ENCODE assay signal across 27 cellular contexts in genomic region chr1:109131059-109131458, GRCh38. TPM values are rescaled to one million over a fixed set of nuclear protein-coding genes. Genes with fewer than 3 reads are reported as not detected.
"Had no signal": no experiment of that assay in that cellular context is flagged by ENCODE, and none has a peak within 500 bp of the region (broad histone marks: within the 10 kb centered on the region; RNA-seq: fewer than 3 reads in every experiment).

No MANE protein-coding gene starts in this region.

- H3K4me1 ChIP-seq: SJCRH30 had no signal

- H3K27ac Mint-ChIP-seq: activated CD4-positive, alpha-beta T cell treated with anti-CD3 and anti-CD28 coated beads, Interleukin-2, amount 10 ng/mL, durations not matched to agents 7 days and 5 days; activated T-cell treated with anti-CD3 and anti-CD28 coated beads, Interleukin-2, amount 50 U/mL, for 24 hours; activated T-helper 1 cell treated with anti-CD3 and anti-CD28 coated beads, Interleukin-12 subunit alpha, Interleukin-12 subunit beta, Interleukin-2, Interleukin-4 antibody, amounts not matched to agents 30 ng/mL and 10 ng/mL and 1 ng/mL, durations not matched to agents 14 hours and 24 hours and 36 hours had no signal

- H3K36me3 Mint-ChIP-seq: brain, IgD-negative memory B cell had no signal

- H3K36me3 ChIP-seq: MG63, SJCRH30 had no signal

- H3K27me3 Mint-ChIP-seq: activated CD4-positive, alpha-beta T cell treated with anti-CD3 and anti-CD28 coated beads, Interleukin-2, amount 10 ng/mL, durations not matched to agents 7 days and 5 days; activated T-cell treated with anti-CD3 and anti-CD28 coated beads, Interleukin-2, amount 50 U/mL, for 24 hours; brain; IgD-negative memory B cell had no signal

- DNase-seq: activated CD4-positive, alpha-beta T cell treated with anti-CD3 and anti-CD28 coated beads, Interleukin-2, amount 10 ng/mL, durations not matched to agents 7 days and 5 days; activated effector memory CD4-positive, alpha-beta T cell treated with Interleukin-2 at 50 U/mL for 16 hours; activated naive CD4-positive, alpha-beta T cell treated with anti-CD3 and anti-CD28 coated beads, Interleukin-2, amount 50 U/mL, for 16 hours; activated T-cell treated with anti-CD3 and anti-CD28 coated beads, Interleukin-2, amount 50 U/mL, for 24 hours; anterior cingulate cortex; caudate nucleus; cerebellar nuclear complex; Kasumi-1; KG1; MG63; NCI-H1048; NCI-H1105 treated with DMSO at 0.1 percent for 48 hours; NCI-H1436; NCI-H1694; NCI-H1930; NCI-H2081 treated with DMSO at 0.1 percent for 48 hours; NCI-H345; NCI-H524 treated with DMSO at 0.1 percent for 48 hours; SHP77; SJCRH30; T1000 had no signal

- H3K4me3 ChIP-seq: MG63, SJCRH30, SK-N-MC had no signal

- ATAC-seq: Panc1 had no signal

- H3K9me3 ChIP-seq: MG63, SJCRH30 had no signal

- H3K9me3 Mint-ChIP-seq: activated CD4-positive, alpha-beta T cell treated with anti-CD3 and anti-CD28 coated beads, Interleukin-2, amount 10 ng/mL, durations not matched to agents 7 days and 5 days; activated T-cell treated with anti-CD3 and anti-CD28 coated beads, Interleukin-2, amount 50 U/mL, for 24 hours; activated T-helper 1 cell treated with anti-CD3 and anti-CD28 coated beads, Interleukin-12 subunit alpha, Interleukin-12 subunit beta, Interleukin-2, Interleukin-4 antibody, amounts not matched to agents 30 ng/mL and 10 ng/mL and 1 ng/mL, durations not matched to agents 14 hours and 24 hours and 36 hours; IgD-negative memory B cell had no signal

- H3K4me3 Mint-ChIP-seq: activated CD4-positive, alpha-beta T cell treated with anti-CD3 and anti-CD28 coated beads, Interleukin-2, amount 10 ng/mL, durations not matched to agents 7 days and 5 days; activated T-cell treated with anti-CD3 and anti-CD28 coated beads, Interleukin-2, amount 50 U/mL, for 24 hours; activated T-helper 1 cell treated with anti-CD3 and anti-CD28 coated beads, Interleukin-12 subunit alpha, Interleukin-12 subunit beta, Interleukin-2, Interleukin-4 antibody, amounts not matched to agents 30 ng/mL and 10 ng/mL and 1 ng/mL, durations not matched to agents 14 hours and 24 hours and 36 hours; brain; IgD-negative memory B cell had no signal

- H3K27me3 ChIP-seq: MG63, SJCRH30 had no signal

- H3K27ac ChIP-seq: SJCRH30, SK-N-MC had no signal

RNA-seq across cellular contexts. Expression of gene ELAPOR1, which starts 17.1 kb away (rescaled TPM):
- total RNA-seq: bronchial epithelial cell, SJCRH30 had no signal
